Comparison of ENCODE assay signal across 8 cellular contexts in genomic region chr17:50199651-50200446, GRCh38.
DNase-seq lines count a peak whose midpoint lies in the region; ATAC-seq and FAIRE-seq lines count a peak whose summit lies in the region.

No MANE protein-coding gene starts in this region.

- DNase-seq in ELF-1 (ENCODE audit: low read depth, low spot score) (peak; percentile 91), NCI-H526 treated with DMSO at 0.1 percent for 48 hours (lab: John Stamatoyannopoulos, UW) (peak; percentile 74), midbrain (lab: John Stamatoyannopoulos, UW) (peak; percentile 33)
- DNase-seq in activated CD8-positive, alpha-beta memory T cell treated with anti-CD3 and anti-CD28 coated beads for 4 hours (ENCODE audit: low read depth in 2 of 2): peak; percentile 33 to 35
- DNase-seq in stimulated activated CD8-positive, alpha-beta memory T cell treated with anti-CD3 and anti-CD28 coated beads, Interleukin-2, amount 100 ng/mL, for 1 hour (ENCODE audit: low read depth in 2 of 2): peak; percentile 29 to 39

- ATAC-seq in HG03045 (IDR thresholded peaks at IDR 0.05; ENCODE audit: unreplicated experiment) (peak; percentile 35), GM19463 (IDR thresholded peaks at IDR 0.05; ENCODE audit: unreplicated experiment) (no peak)

- FAIRE-seq in endometrium (lab: Jason Lieb, UNC): peak; percentile 23

Comparison
In these comparisons a context has a peak if more than half of its experiments do, and no peak if none do; other contexts are left out.
1. DNase-seq: peak in every context shown above with its lines; median percentile 91 in ELF-1; 74 in NCI-H526 treated with DMSO at 0.1 percent for 48 hours; 34 in activated CD8-positive, alpha-beta memory T cell treated with anti-CD3 and anti-CD28 coated beads for 4 hours; 34 in stimulated activated CD8-positive, alpha-beta memory T cell treated with anti-CD3 and anti-CD28 coated beads, Interleukin-2, amount 100 ng/mL, for 1 hour; 33 in midbrain.